In the genomic region with DNA sequence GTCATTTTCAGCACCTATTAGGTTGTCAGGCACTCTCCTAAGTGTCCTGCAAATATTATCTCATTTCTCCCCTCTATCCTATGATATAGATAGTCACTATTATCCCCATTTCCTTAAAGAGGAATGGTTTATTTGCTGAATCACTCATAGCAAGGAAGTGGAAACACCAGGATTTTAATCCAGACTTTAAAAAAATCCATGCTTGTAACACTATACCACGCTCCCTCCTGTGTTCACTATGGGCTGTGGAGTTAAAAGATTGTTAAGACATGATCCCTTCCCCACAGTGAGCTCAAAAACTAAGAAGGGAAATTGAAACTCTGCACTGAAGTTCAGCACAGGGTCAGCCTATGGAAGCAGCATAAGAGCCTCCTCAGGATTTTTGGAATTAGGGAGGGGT, we compare ENCODE assay signal across 20 cellular contexts.
A peak's percentile ranks its signal among the peaks of the same experiment; 100 is the strongest.
DNase-seq lines count a peak whose midpoint lies in the region; ATAC-seq and TF ChIP-seq lines count a peak whose summit lies in the region.
"Had no signal": no experiment of that assay in that cellular context is flagged by ENCODE, and none has a peak within 500 bp of the region (broad histone marks: within the 10 kb centered on the region; RNA-seq: fewer than 3 reads in every experiment).

No MANE protein-coding gene starts in this region.

- BruUV-seq in IMR-90 (replicated peaks; lab: Mats Ljungman, UMichigan) (no TSS peak), PC-3 (replicated peaks; lab: Mats Ljungman, UMichigan) (no TSS peak)

- H3K27ac ChIP-seq in IMR-90 (ENCODE audit: insufficient read depth, low read length) (no peak overlapping the region), PC-3 (ENCODE audit: low read length) (peak overlapping the region; percentile 0)
- H3K27ac ChIP-seq: GM23248 had no signal

- H4K91ac ChIP-seq in IMR-90 (ENCODE audit: insufficient read depth, low read depth, low read length), result no peak overlapping the region

- TF ChIP-seq CTCF in IMR-90 (conservative IDR thresholded peaks at IDR 0.05; ENCODE audit: low read depth, low read length), result no peak
- 0 out of 2 replicates have a peak, but pooled peaks have one; percentile 15 for TF ChIP-seq CTCF in PC-3 (conservative IDR thresholded peaks at IDR 0.05; ENCODE audit: low read depth, low read length)
- TF ChIP-seq CTCF in osteocyte (IDR thresholded peaks at IDR 0.05), result no peak
- TF ChIP-seq CTCF in GM20000 (IDR thresholded peaks at IDR 0.05; ENCODE audit: extremely low read depth, missing control alignments), result no peak

- H3K4me1 ChIP-seq in IMR-90 (ENCODE audit: control insufficient read depth, insufficient read depth, low read length), result no peaks in the 10 kb centered on the region
- H3K4me1 ChIP-seq in PC-3 (ENCODE audit: insufficient read depth, low read length), result peaks cover 10% of the 10 kb centered on the region

- H3K4me2 ChIP-seq in IMR-90 (ENCODE audit: low read depth, low read length), result no peak overlapping the region
- H3K4me2 ChIP-seq in PC-3 (ENCODE audit: low read length), result no peak overlapping the region

- peak overlapping the region; percentile 54 for H3K27ac Mint-ChIP-seq in osteocyte (ENCODE audit: unreplicated experiment)

- H3K36me3 Mint-ChIP-seq in osteocyte (ENCODE audit: unreplicated experiment), result peaks cover 50% of the 10 kb centered on the region

- H3K9me1 ChIP-seq in IMR-90 (ENCODE audit: insufficient read depth, low read length), result peaks cover 7% of the 10 kb centered on the region; the same call in 1 of the 2 replicates

- H2AFZ ChIP-seq in IMR-90 (replicated peaks; ENCODE audit: low read length, poor library complexity), result no peak overlapping the region
- H2AFZ ChIP-seq in PC-3 (ENCODE audit: low read length), result peak overlapping the region; percentile 23; the same call in 1 of the 2 replicates
- H2AFZ ChIP-seq: GM23248 had no signal

- intact Hi-C loops in IMR-90 (cut with micrococcal nuclease) (no loop called here), PC-3 (cut with micrococcal nuclease) (no loop called here)

- ATAC-seq in IMR-90 (ENCODE audit: low read depth) (peak; percentile 66), PC-3 (peak; percentile 90), GM18861 (IDR thresholded peaks at IDR 0.05; ENCODE audit: unreplicated experiment) (no peak)

- no peaks in the 10 kb centered on the region for H4K20me1 ChIP-seq in IMR-90 (ENCODE audit: insufficient read depth, low read length)
- no peaks in the 10 kb centered on the region for H4K20me1 ChIP-seq in PC-3 (ENCODE audit: low read length)

- no peak overlapping the region for H2BK15ac ChIP-seq in IMR-90 (ENCODE audit: low read depth, low read length)

- no peaks in the 10 kb centered on the region for H3K27me3 ChIP-seq in IMR-90 (ENCODE audit: control insufficient read depth, insufficient read depth, low read length)
- H3K27me3 ChIP-seq in PC-3 (ENCODE audit: low read length), result no peaks in the 10 kb centered on the region
- H3K27me3 ChIP-seq: MG63 had no signal

- H3K9ac ChIP-seq in IMR-90 (ENCODE audit: low read depth, low read length), result no peak overlapping the region
- H3K9ac ChIP-seq in PC-3 (ENCODE audit: low read length), result no peak overlapping the region
- H3K9ac ChIP-seq: GM23248 had no signal

- CTCF ChIA-PET in IMR-90 (lab: Yijun Ruan, JAX) (no interaction called here), PC-3 (lab: Charles Lee) (interaction anchor here (1.0 kb wide), 1 partner anchor 50 kb away, joined by 4 read pairs; no protein-coding TSS in a partner anchor)

- no peaks in the 10 kb centered on the region for H3F3A ChIP-seq in PC-3 (ENCODE audit: low read length, unreplicated experiment)

- H2AK9ac ChIP-seq in IMR-90 (replicated peaks; ENCODE audit: low read depth, low read length, poor library complexity), result no peak overlapping the region

- no peak overlapping the region for H2BK20ac ChIP-seq in IMR-90 (ENCODE audit: low read depth, low read length)

- no peak overlapping the region for H3K18ac ChIP-seq in IMR-90 (ENCODE audit: low read depth, low read length)

- H3K14ac ChIP-seq in IMR-90 (replicated peaks; ENCODE audit: low read depth, low read length), result no peak overlapping the region

- H2BK120ac ChIP-seq in IMR-90 (ENCODE audit: low read depth, low read length), result no peak overlapping the region

- no peak overlapping the region for H4K8ac ChIP-seq in IMR-90 (ENCODE audit: low read depth in 2 of 2, low read length in 2 of 2)

- H3K4me3 Mint-ChIP-seq in osteocyte (ENCODE audit: unreplicated experiment), result no peak overlapping the region
- H3K4me3 Mint-ChIP-seq: CD14-positive monocyte had no signal

- no peaks in the 10 kb centered on the region for H3K27me3 Mint-ChIP-seq in osteocyte (ENCODE audit: unreplicated experiment)

- DNase-seq in IMR-90, result peak; percentile 46
- DNase-seq in PC-3, result peak; percentile 62
- peak; percentile 30 for DNase-seq in iris pigment epithelial cell (ENCODE audit: low read depth)
- DNase-seq in osteocyte (ENCODE audit: extremely low spot score, unreplicated experiment), result no peak
- no peak for DNase-seq in GM20000 (ENCODE audit: low spot score)
- no peak for DNase-seq in stimulated activated CD4-positive, alpha-beta T cell treated with anti-CD3 and anti-CD28 coated beads, Interleukin-1b, Interleukin-23, amount 100 ng/mL, for 48 hours
- DNase-seq: ACHN; AML-193; DMS153; GM23248; MG63; NCI-H1092 treated with DMSO at 0.1 percent for 48 hours; NCI-H2081 treated with DMSO at 0.1 percent for 48 hours; NCI-H2227 treated with DMSO at 0.1 percent for 48 hours; NCI-H526; NK-92 treated with Interleukin-12 subunit alpha and Interleukin-12 subunit beta, amount 100 ng/mL, for 24 hours; OCI-M1; RPMI8226 had no signal

- TF ChIP-seq POLR2A in IMR-90 (IDR thresholded peaks at IDR 0.05; ENCODE audit: low read depth, low read length), result no peak

- H3K79me1 ChIP-seq in IMR-90 (ENCODE audit: low read depth in 1 of 2, low read length in 2 of 2), result peaks cover 2 to 8% of the 10 kb centered on the region in 2 experiments; a peak in 1 of 4 replicates

- TF ChIP-seq RAD21 in IMR-90 (IDR thresholded peaks at IDR 0.05; ENCODE audit: low read length), result no peak

- H2BK5ac ChIP-seq in IMR-90 (ENCODE audit: low read depth, low read length, poor library complexity, severe bottlenecking), result no peak overlapping the region

- H3K36me3 ChIP-seq in IMR-90 (ENCODE audit: control insufficient read depth, insufficient read depth, low read length) (peaks cover 13% of the 10 kb centered on the region), PC-3 (ENCODE audit: low read depth, low read length) (no peaks in the 10 kb centered on the region)

- H3K9me3 ChIP-seq in IMR-90 (ENCODE audit: control insufficient read depth, insufficient read depth, low read length) (no peaks in the 10 kb centered on the region), PC-3 (ENCODE audit: low read length) (no peaks in the 10 kb centered on the region)
- H3K9me3 ChIP-seq: MG63 had no signal

- H3K4me1 Mint-ChIP-seq in osteocyte (ENCODE audit: unreplicated experiment), result peaks cover 5% of the 10 kb centered on the region

- no CpG with 5 or more reads among the region's 1 CpG for WGBS in IMR-90 (ENCODE audit: extremely low coverage in 2 of 2, insufficient read length in 1 of 2), 2 experiments

- H3K9me3 Mint-ChIP-seq in osteocyte (ENCODE audit: unreplicated experiment), result no peaks in the 10 kb centered on the region

- POLR2A ChIA-PET in IMR-90 (lab: Charles Lee; ENCODE audit: unreplicated experiment), result no interaction called here
- POLR2A ChIA-PET in PC-3 (lab: Charles Lee; ENCODE audit: unreplicated experiment), result interaction anchor here (0.6 kb wide), 1 partner anchor 1120 kb away, joined by 5 read pairs; no protein-coding TSS in a partner anchor

- H3K4me3 ChIP-seq in IMR-90 (ENCODE audit: insufficient read depth, low read depth, low read length), result no peak overlapping the region
- H3K4me3 ChIP-seq in PC-3 (ENCODE audit: low read length), result no peak overlapping the region
- H3K4me3 ChIP-seq: GM23248, MG63 had no signal

- H3K56ac ChIP-seq in IMR-90 (ENCODE audit: extremely low read depth, insufficient read depth, low read length), result no peak overlapping the region

- H2AK5ac ChIP-seq in IMR-90 (ENCODE audit: low read depth, low read length), result no peak overlapping the region

- in situ Hi-C loops in IMR-90 (cut with MboI; ENCODE audit: low sequenced_read_pairs), result no loop called here

- dilution Hi-C loops in IMR-90 (cut with HindIII; ENCODE audit: low sequenced_read_pairs, unreplicated experiment), result no loop called here

- no peak overlapping the region for H3K23ac ChIP-seq in IMR-90 (ENCODE audit: low read depth, low read length)

- H3K4ac ChIP-seq in IMR-90 (ENCODE audit: low read depth, low read length), result no peak overlapping the region

- no peak overlapping the region for H4K5ac ChIP-seq in IMR-90 (ENCODE audit: low read depth, low read length)

- H3K9me2 ChIP-seq in PC-3 (replicated peaks; ENCODE audit: low read length), result no peaks in the 10 kb centered on the region

- H3K79me2 ChIP-seq in PC-3 (ENCODE audit: low read length), result no peaks in the 10 kb centered on the region

TF ChIP-seq in IMR-90, 13 proteins besides CTCF, POLR2A, EP300 and RAD21 (continues in another document):
- no peak; the same call in 1 of the 2 replicates for TF ChIP-seq NFE2L2 (IDR thresholded peaks at IDR 0.05; ENCODE audit: low read depth, low read length)
- TF ChIP-seq SMC3 (IDR thresholded peaks at IDR 0.05; ENCODE audit: low read depth, low read length), result no peak
- TF ChIP-seq MXI1 (IDR thresholded peaks at IDR 0.05; ENCODE audit: borderline replicate concordance, low read depth, low read length), result no peak
- no peak for TF ChIP-seq ELK1 (IDR thresholded peaks at IDR 0.05; ENCODE audit: borderline replicate concordance, low read depth, low read length)
- no peak for TF ChIP-seq CEBPB (IDR thresholded peaks at IDR 0.05; ENCODE audit: low read depth, low read length)
- TF ChIP-seq, protein P1, sequence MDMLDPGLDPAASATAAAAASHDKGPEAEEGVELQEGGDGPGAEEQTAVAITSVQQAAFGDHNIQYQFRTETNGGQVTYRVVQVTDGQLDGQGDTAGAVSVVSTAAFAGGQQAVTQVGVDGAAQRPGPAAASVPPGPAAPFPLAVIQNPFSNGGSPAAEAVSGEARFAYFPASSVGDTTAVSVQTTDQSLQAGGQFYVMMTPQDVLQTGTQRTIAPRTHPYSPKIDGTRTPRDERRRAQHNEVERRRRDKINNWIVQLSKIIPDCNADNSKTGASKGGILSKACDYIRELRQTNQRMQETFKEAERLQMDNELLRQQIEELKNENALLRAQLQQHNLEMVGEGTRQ (IDR thresholded peaks at IDR 0.05; ENCODE audit: low read depth, low read length), result no peak
- TF ChIP-seq BHLHE40 (IDR thresholded peaks at IDR 0.05; ENCODE audit: low read depth, low read length), result no peak
- TF ChIP-seq CHD1 (IDR thresholded peaks at IDR 0.05; ENCODE audit: low read depth, low read length), result no peak
- TF ChIP-seq FOS (IDR thresholded peaks at IDR 0.05; ENCODE audit: low read depth, low read length), result no peak

Comparison
In these comparisons a context has a peak if more than half of its experiments do, and no peak if none do; other contexts are left out.
1. DNase-seq: peak in IMR-90 (single experiment), PC-3 (single experiment) and iris pigment epithelial cell (single experiment); none in osteocyte (single experiment), GM20000 (single experiment) and stimulated activated CD4-positive, alpha-beta T cell treated with anti-CD3 and anti-CD28 coated beads, Interleukin-1b, Interleukin-23, amount 100 ng/mL, for 48 hours (single experiment).